ENCODE assay signal across 16 cellular contexts in genomic region chrX:47748576-47748975, GRCh38.
A peak's percentile ranks its signal among the peaks of the same experiment; 100 is the strongest.
DNase-seq lines count a peak whose midpoint lies in the region; FAIRE-seq and TF ChIP-seq lines count a peak whose summit lies in the region.
"Had no signal": no experiment of that assay in that cellular context is flagged by ENCODE, and none has a peak within 500 bp of the region (broad histone marks: within the 10 kb centered on the region; RNA-seq: fewer than 3 reads in every experiment).

No MANE protein-coding gene starts in this region.

- intact Hi-C loops in testis (cut with DNase I; ENCODE audit: low total_unique reads) = no loop called here

- TF ChIP-seq POLR2A in testis (IDR thresholded peaks at IDR 0.05) = no peak

- H3K4me1 Mint-ChIP-seq in activated CD4-positive, alpha-beta T cell treated with anti-CD3 and anti-CD28 coated beads, Interleukin-2, amount 10 ng/mL, durations not matched to agents 7 days and 5 days = peaks cover 5% of the 10 kb centered on the region
- H3K4me1 Mint-ChIP-seq: B cell had no signal

- CTCF ChIA-PET in activated CD4-positive, alpha-beta T cell treated with anti-CD3 and anti-CD28 coated beads, Interleukin-2, amount 10 ng/mL, durations not matched to agents 7 days and 5 days (lab: Charles Lee) = no interaction called here

- H3K27ac Mint-ChIP-seq in activated CD4-positive, alpha-beta T cell treated with anti-CD3 and anti-CD28 coated beads, Interleukin-2, amount 10 ng/mL, durations not matched to agents 7 days and 5 days = no peak overlapping the region
- H3K27ac Mint-ChIP-seq: B cell; CD8-positive, alpha-beta T cell had no signal

- peak overlapping the region in 1 of 2 donors; percentile 19 for H3K27ac ChIP-seq in testis
- H3K27ac ChIP-seq: A549, KMS-11 had no signal

- 85 to 91% methylated on average over 2 to 4 of the region's 4 CpGs for WGBS in testis, 2 donors

- H3K36me3 ChIP-seq in bronchial epithelial cell (ENCODE audit: control insufficient read depth, insufficient read depth, low read length) (no peaks in the 10 kb centered on the region), testis (ENCODE audit: low read depth, missing control alignments) (no peaks in the 10 kb centered on the region)

- H3K36me3 Mint-ChIP-seq in activated CD4-positive, alpha-beta T cell treated with anti-CD3 and anti-CD28 coated beads, Interleukin-2, amount 10 ng/mL, durations not matched to agents 7 days and 5 days (ENCODE audit: low read depth) = no peaks in the 10 kb centered on the region
- H3K36me3 Mint-ChIP-seq: CD8-positive, alpha-beta T cell had no signal

- H3K4me1 ChIP-seq in testis = peaks cover 17% of the 10 kb centered on the region
- H3K4me1 ChIP-seq: A549 had no signal

- no peaks in the 10 kb centered on the region for H3K9me3 Mint-ChIP-seq in activated CD4-positive, alpha-beta T cell treated with anti-CD3 and anti-CD28 coated beads, Interleukin-2, amount 10 ng/mL, durations not matched to agents 7 days and 5 days
- H3K9me3 Mint-ChIP-seq: CD8-positive, alpha-beta T cell had no signal

- H3K4me3 ChIP-seq in bronchial epithelial cell (ENCODE audit: low read depth, low read length) (no peak overlapping the region), fibroblast of villous mesenchyme (ENCODE audit: low read depth, low read length) (no peak overlapping the region), testis (no peak overlapping the region)
- H3K4me3 ChIP-seq: A549 had no signal

- H3K27me3 ChIP-seq in bronchial epithelial cell (ENCODE audit: control insufficient read depth, insufficient read depth, low read length) (no peaks in the 10 kb centered on the region), testis (no peaks in the 10 kb centered on the region)

- FAIRE-seq in bronchial epithelial cell (lab: Jason Lieb, UNC) = no peak
- FAIRE-seq: A549 had no signal

- H3K4me3 Mint-ChIP-seq in activated CD4-positive, alpha-beta T cell treated with anti-CD3 and anti-CD28 coated beads, Interleukin-2, amount 10 ng/mL, durations not matched to agents 7 days and 5 days = no peak overlapping the region
- H3K4me3 Mint-ChIP-seq: B cell; CD8-positive, alpha-beta T cell had no signal

- no peaks in the 10 kb centered on the region for H3K27me3 Mint-ChIP-seq in activated CD4-positive, alpha-beta T cell treated with anti-CD3 and anti-CD28 coated beads, Interleukin-2, amount 10 ng/mL, durations not matched to agents 7 days and 5 days

- DNase-seq in AG20443 (ENCODE audit: low spot score) (peak; percentile 13), MV-4-11 (lab: John Stamatoyannopoulos, UW) (peak; percentile 47), bronchial epithelial cell (ENCODE audit: low read depth) (peak; percentile 7), fibroblast of villous mesenchyme (ENCODE audit: low read depth) (peak; percentile 58), NCI-H187 (lab: John Stamatoyannopoulos, UW) (no peak), testis (no peak), NCI-H69 (lab: John Stamatoyannopoulos, UW) (no peak)
- DNase-seq in activated CD4-positive, alpha-beta T cell treated with anti-CD3 and anti-CD28 coated beads, Interleukin-2, amount 10 ng/mL, durations not matched to agents 7 days and 5 days = no peak
- DNase-seq: CD8-positive, alpha-beta T cell; DND-41; H7; NCI-H1105 treated with DMSO at 0.1 percent for 48 hours; NCI-H2029 had no signal

- POLR2A ChIA-PET in activated CD4-positive, alpha-beta T cell treated with anti-CD3 and anti-CD28 coated beads, Interleukin-2, amount 10 ng/mL, durations not matched to agents 7 days and 5 days (lab: Charles Lee) = no interaction called here

- TF ChIP-seq CTCF in bronchial epithelial cell (IDR thresholded peaks at IDR 0.05; ENCODE audit: insufficient read depth, low read length, severe bottlenecking) = no peak
- no peak for TF ChIP-seq CTCF in fibroblast of villous mesenchyme (IDR thresholded peaks at IDR 0.05; ENCODE audit: insufficient read depth, low read depth, low read length)
- TF ChIP-seq CTCF in testis (IDR thresholded peaks at IDR 0.05) = no peak

- H3K9me3 ChIP-seq in testis = no peaks in the 10 kb centered on the region
- H3K9me3 ChIP-seq: A549 had no signal

Comparison
In these comparisons a context has a peak if more than half of its experiments do, and no peak if none do; other contexts are left out.
1. DNase-seq: peak in AG20443 (single experiment), MV-4-11 (single experiment), bronchial epithelial cell (single experiment) and fibroblast of villous mesenchyme (single experiment); none in NCI-H187 (0 of 2), testis (single experiment), NCI-H69 (single experiment) and activated CD4-positive, alpha-beta T cell treated with anti-CD3 and anti-CD28 coated beads, Interleukin-2, amount 10 ng/mL, durations not matched to agents 7 days and 5 days (single experiment).